ENCODE assay signal across 8 cellular contexts in genomic region chr1:41802532-41803501, GRCh38.
A peak's percentile ranks its signal among the peaks of the same experiment; 100 is the strongest.
DNase-seq lines count a peak whose midpoint lies in the region; ATAC-seq and TF ChIP-seq lines count a peak whose summit lies in the region.

No MANE protein-coding gene starts in this region.

- DNase-seq in activated CD4-positive, alpha-beta T cell treated with anti-CD3 and anti-CD28 coated beads, Interleukin-2, amount 10 ng/mL, durations not matched to agents 7 days and 5 days, result peak; percentile 59
- DNase-seq in activated CD4-positive, alpha-beta T cell treated with anti-CD3 and anti-CD28 coated beads for 48 hours, result no peak
- DNase-seq in NCI-H2029 treated with DMSO at 0.1 percent for 48 hours (lab: John Stamatoyannopoulos, UW), result peak; percentile 92
- peak in 36 of 61 donors; percentile 5 to 63 (median 32) for DNase-seq in caudate nucleus (lab: John Stamatoyannopoulos, UW)
- DNase-seq in neural crest cell (ENCODE audit: low read depth, low spot score), result no peak
- DNase-seq in 8988T, result no peak

- H3K27me3 Mint-ChIP-seq in activated CD4-positive, alpha-beta T cell treated with anti-CD3 and anti-CD28 coated beads, Interleukin-2, amount 10 ng/mL, durations not matched to agents 7 days and 5 days, result no peaks in the 10 kb centered on the region
- H3K27me3 Mint-ChIP-seq in neural crest cell (ENCODE audit: low read depth), result no peaks in the 10 kb centered on the region

- CTCF ChIA-PET in activated CD4-positive, alpha-beta T cell treated with anti-CD3 and anti-CD28 coated beads, Interleukin-2, amount 10 ng/mL, durations not matched to agents 7 days and 5 days (lab: Charles Lee), result interaction anchor here (1.0 to 4.4 kb wide), 3 partner anchors 8 to 135 kb away, joined by 3 to 21 read pairs (median 3); no protein-coding TSS in a partner anchor

- ATAC-seq in GM21723 (IDR thresholded peaks at IDR 0.05; ENCODE audit: unreplicated experiment), result no peak
- ATAC-seq in GM21737 (IDR thresholded peaks at IDR 0.05; ENCODE audit: unreplicated experiment), result no peak

- POLR2A ChIA-PET in activated CD4-positive, alpha-beta T cell treated with anti-CD3 and anti-CD28 coated beads, Interleukin-2, amount 10 ng/mL, durations not matched to agents 7 days and 5 days (lab: Charles Lee), result no interaction called here

- H3K36me3 Mint-ChIP-seq in activated CD4-positive, alpha-beta T cell treated with anti-CD3 and anti-CD28 coated beads, Interleukin-2, amount 10 ng/mL, durations not matched to agents 7 days and 5 days (ENCODE audit: low read depth), result peaks cover 24% of the 10 kb centered on the region
- H3K36me3 Mint-ChIP-seq in neural crest cell (ENCODE audit: low read depth), result no peaks in the 10 kb centered on the region

- peak overlapping the region; percentile 25 for H3K4me3 Mint-ChIP-seq in activated CD4-positive, alpha-beta T cell treated with anti-CD3 and anti-CD28 coated beads, Interleukin-2, amount 10 ng/mL, durations not matched to agents 7 days and 5 days
- H3K4me3 Mint-ChIP-seq in neural crest cell, result no peak overlapping the region

- H3K27ac Mint-ChIP-seq in activated CD4-positive, alpha-beta T cell treated with anti-CD3 and anti-CD28 coated beads, Interleukin-2, amount 10 ng/mL, durations not matched to agents 7 days and 5 days, result peak overlapping the region; percentile 91
- H3K27ac Mint-ChIP-seq in neural crest cell (ENCODE audit: unreplicated experiment), result peak overlapping the region; percentile 85

- peak overlapping the region; percentile 24 for H3K27ac ChIP-seq in caudate nucleus (ENCODE audit: low read depth, low read length)

- no peak for TF ChIP-seq CTCF in neural crest cell (conservative IDR thresholded peaks at IDR 0.05)

- no peaks in the 10 kb centered on the region for H3K9me3 Mint-ChIP-seq in activated CD4-positive, alpha-beta T cell treated with anti-CD3 and anti-CD28 coated beads, Interleukin-2, amount 10 ng/mL, durations not matched to agents 7 days and 5 days
- H3K9me3 Mint-ChIP-seq in neural crest cell, result no peaks in the 10 kb centered on the region

- H3K4me1 Mint-ChIP-seq in activated CD4-positive, alpha-beta T cell treated with anti-CD3 and anti-CD28 coated beads, Interleukin-2, amount 10 ng/mL, durations not matched to agents 7 days and 5 days, result peaks cover 92% of the 10 kb centered on the region
- no peaks in the 10 kb centered on the region for H3K4me1 Mint-ChIP-seq in neural crest cell

Comparison
In these comparisons a context has a peak if more than half of its experiments do, and no peak if none do; other contexts are left out.
1. DNase-seq: peak in activated CD4-positive, alpha-beta T cell treated with anti-CD3 and anti-CD28 coated beads, Interleukin-2, amount 10 ng/mL, durations not matched to agents 7 days and 5 days (single experiment), NCI-H2029 treated with DMSO at 0.1 percent for 48 hours (single experiment) and caudate nucleus (36 of 61); none in activated CD4-positive, alpha-beta T cell treated with anti-CD3 and anti-CD28 coated beads for 48 hours (single experiment), neural crest cell (single experiment) and 8988T (single experiment).